11 cellular contexts compared by ENCODE assay signal in genomic region chrX:115023139-115023538, GRCh38. TPM values are rescaled to one million over a fixed set of nuclear protein-coding genes. Genes with fewer than 3 reads are reported as not detected.
A peak's percentile ranks its signal among the peaks of the same experiment; 100 is the strongest.
DNase-seq lines count a peak whose midpoint lies in the region; TF ChIP-seq lines count a peak whose summit lies in the region.
"Had no signal": no experiment of that assay in that cellular context is flagged by ENCODE, and none has a peak within 500 bp of the region (broad histone marks: within the 10 kb centered on the region; RNA-seq: fewer than 3 reads in every experiment).

No MANE protein-coding gene starts in this region.

- TF ChIP-seq CTCF in HFF-Myc (IDR thresholded peaks at IDR 0.05; ENCODE audit: low read depth, low read length, missing control alignments): no peak
- no peak for TF ChIP-seq CTCF in astrocyte of the spinal cord (IDR thresholded peaks at IDR 0.05; ENCODE audit: low read depth, low read length)
- no peak for TF ChIP-seq CTCF in kidney epithelial cell (IDR thresholded peaks at IDR 0.05; ENCODE audit: insufficient read depth, low read length, poor library complexity, severe bottlenecking)
- no peak for TF ChIP-seq CTCF in GM10266 (IDR thresholded peaks at IDR 0.05; ENCODE audit: control insufficient read depth, insufficient read depth, low read depth, missing control alignments)

- H3K27me3 ChIP-seq in kidney epithelial cell (ENCODE audit: control insufficient read depth, insufficient read depth, low read length): no peaks in the 10 kb centered on the region

- DNase-seq in AG08395 (ENCODE audit: low spot score) (peak; percentile 44), HFF-Myc (ENCODE audit: extremely low read depth, low read depth) (peak; percentile 36), astrocyte of the spinal cord (ENCODE audit: low read depth, low spot score) (peak; percentile 70), kidney epithelial cell (ENCODE audit: low read depth) (peak; percentile 45), GM10266 (ENCODE audit: extremely low spot score) (no peak), NAMALWA (ENCODE audit: low spot score) (no peak), NCI-H446 (lab: John Stamatoyannopoulos, UW) (no peak)
- no peak for DNase-seq in stimulated activated CD4-positive, alpha-beta T cell treated with anti-CD3 and anti-CD28 coated beads, Interleukin-4, amount 100 ng/mL, for 4 hours
- DNase-seq: NCI-H1417, retina had no signal

- in situ Hi-C loops in astrocyte of the spinal cord (cut with HindIII; ENCODE audit: low sequenced_read_pairs): no loop called here

- no peaks in the 10 kb centered on the region for H3K36me3 ChIP-seq in kidney epithelial cell (ENCODE audit: control insufficient read depth, insufficient read depth, low read length)

- H3K4me3 ChIP-seq in HFF-Myc (replicated peaks; ENCODE audit: low read depth, low read length) (no peak overlapping the region), astrocyte of the spinal cord (ENCODE audit: low read depth, low read length) (no peak overlapping the region), kidney epithelial cell (ENCODE audit: low read depth, low read length) (no peak overlapping the region)

RNA-seq across cellular contexts. Expression of gene IL13RA2, which starts 5.7 kb away (rescaled TPM):
- total RNA-seq in kidney epithelial cell: 0.25 and 1.3 TPM in 2 replicates
- total RNA-seq: H1 had no signal

Comparison
In these comparisons a context has a peak if more than half of its experiments do, and no peak if none do; other contexts are left out.
1. DNase-seq: peak in AG08395 (single experiment), HFF-Myc (single experiment), astrocyte of the spinal cord (single experiment) and kidney epithelial cell (single experiment); none in GM10266 (single experiment), NAMALWA (single experiment), NCI-H446 (0 of 2) and stimulated activated CD4-positive, alpha-beta T cell treated with anti-CD3 and anti-CD28 coated beads, Interleukin-4, amount 100 ng/mL, for 4 hours (0 of 2).